ENCODE assay signal across 8 cellular contexts in genomic region chr7:76303057-76303828, GRCh38. TPM values are rescaled to one million over a fixed set of nuclear protein-coding genes. Genes with fewer than 3 reads are reported as not detected.
DNase-seq lines count a peak whose midpoint lies in the region; ATAC-seq and TF ChIP-seq lines count a peak whose summit lies in the region.

No MANE protein-coding gene starts in this region.

- H3K36me3 ChIP-seq in heart left ventricle (peaks cover 0 to 14% (median 8%) of the 10 kb centered on the region in 9 donors), tibial nerve (peaks cover 0 to 12% (median 0%) of the 10 kb centered on the region in 3 donors)

- TF ChIP-seq EP300 in tibial nerve (IDR thresholded peaks at IDR 0.05) = peak; percentile 83 to 91

- H3K4me1 ChIP-seq in heart left ventricle (peaks cover 3 to 46% (median 34%) of the 10 kb centered on the region in 12 donors), tibial nerve (peaks cover 0 to 36% (median 12%) of the 10 kb centered on the region in 4 donors)

- H3K27ac ChIP-seq in adipose tissue (ENCODE audit: low read depth, low read length) (peak overlapping the region; percentile 48), heart left ventricle (peak overlapping the region; percentile 91 to 100 (median 100)), tibial nerve (peak overlapping the region; percentile 97 to 100 (median 98))

- H3K4me3 ChIP-seq in heart left ventricle (peak overlapping the region; percentile 82 to 100 (median 95)), tibial nerve (peak overlapping the region; percentile 67 to 94 (median 74))

- ATAC-seq in GM19023 (IDR thresholded peaks at IDR 0.05; ENCODE audit: unreplicated experiment) (peak; percentile 42), heart left ventricle (peak; percentile 18 to 56 (median 35))

- TF ChIP-seq POLR2A in heart left ventricle (IDR thresholded peaks at IDR 0.05) = peak in 1 of 2 donors; percentile 50
- TF ChIP-seq POLR2A in tibial nerve (IDR thresholded peaks at IDR 0.05) = peak; percentile 57 to 78

- DNase-seq in AG08396 (ENCODE audit: low spot score) (peak; percentile 93), LHCN-M2 (ENCODE audit: low read depth) (peak; percentile 94), T follicular helper cell (ENCODE audit: low read depth) (peak; percentile 76), heart left ventricle (peak; percentile 89 to 93 (median 92)), pons (ENCODE audit: low spot score) (peak; percentile 67), tibial nerve (ENCODE audit: low spot score in 2 of 2) (peak; percentile 74 to 75)

- no peaks in the 10 kb centered on the region for H3K9me3 ChIP-seq in heart left ventricle
- H3K9me3 ChIP-seq in tibial nerve = no peaks in the 10 kb centered on the region

- H3K27me3 ChIP-seq in heart left ventricle = no peaks in the 10 kb centered on the region
- no peaks in the 10 kb centered on the region for H3K27me3 ChIP-seq in tibial nerve

- intact Hi-C loops in heart left ventricle (cut with DNase I) = no loop called here

- TF ChIP-seq CTCF in heart left ventricle (IDR thresholded peaks at IDR 0.05) (peak in 1 of 12 donors; percentile 1), tibial nerve (IDR thresholded peaks at IDR 0.05) (peak in 2 of 5 experiments; percentile 17 to 20)

- 0 to 1% (median 1%) methylated on average over 46 to 49 of the region's 49 CpGs for WGBS in adipose tissue, 3 donors
- WGBS in heart left ventricle, 4 donors = 0 to 1% (median 0%) methylated on average over 38 to 49 of the region's 49 CpGs
- WGBS in tibial nerve, 2 donors = 1% methylated on average over 33 to 42 of the region's 49 CpGs

RNA-seq across cellular contexts. Expression of gene HSPB1, which starts 0.8 kb away (rescaled TPM):
- 189 and 208 TPM in 2 replicates for total RNA-seq in LHCN-M2 (2014; rRNA removed)
- polyA plus RNA-seq in LHCN-M2 (2012) = 1,772 TPM
- polyA plus RNA-seq in adipose tissue = 1,000 to 10,000 TPM in 1 of 3 donors, 100 to 1,000 TPM in 2; 537 to 1,206 (median 613) TPM
- total RNA-seq in heart left ventricle = 1,000 to 10,000 TPM in 8 of 9 donors, 100 to 1,000 TPM in 1; 822 to 5,278 (median 1,968) TPM
- polyA plus RNA-seq in heart left ventricle = 1,000 to 10,000 TPM; 2,695 to 3,131 TPM
- 100 to 1,000 TPM; 272 to 385 (median 324) TPM for total RNA-seq in tibial nerve

RNA-seq across cellular contexts. Expression of gene YWHAG, which starts 55.5 kb away (rescaled TPM):
- total RNA-seq in LHCN-M2 (2014; rRNA removed) (130 and 167 TPM in 2 replicates), heart left ventricle (100 to 1,000 TPM; 141 to 282 (median 196) TPM), tibial nerve (10 to 100 TPM; 54.9 to 96.6 (median 81.7) TPM)
- 152 TPM for polyA plus RNA-seq in LHCN-M2 (2012)
- polyA plus RNA-seq in adipose tissue (100 to 1,000 TPM in 1 of 3 donors, 10 to 100 TPM in 2; 36.7 to 168 (median 93.3) TPM), heart left ventricle (100 to 1,000 TPM in 1 of 2 donors, 10 to 100 TPM in 1; 85.5 to 186 TPM)

Comparison
In these comparisons a context has a peak if more than half of its experiments do, and no peak if none do; other contexts are left out.
1. Peak in every context shown above with its lines: DNase-seq, ATAC-seq, H3K4me3 ChIP-seq and H3K27ac ChIP-seq.
2. H3K27ac ChIP-seq: peak in every context shown above with its lines; median percentile 100 in heart left ventricle; 98 in tibial nerve; 48 in adipose tissue.